ENCODE assay signal across 7 cellular contexts in genomic region chr1:1020415-1021009, GRCh38. TPM values are rescaled to one million over a fixed set of nuclear protein-coding genes. Genes with fewer than 3 reads are reported as not detected.
DNase-seq lines count a peak whose midpoint lies in the region; ATAC-seq and TF ChIP-seq lines count a peak whose summit lies in the region.

No MANE protein-coding gene starts in this region.

- TF ChIP-seq EP300 in sigmoid colon (IDR thresholded peaks at IDR 0.05) = no peak

- H3K36me3 ChIP-seq in HEK293 (ENCODE audit: control insufficient read depth in 2 of 2, insufficient read depth in 1 of 2, low read length in 2 of 2) = peaks cover 0 to 32% of the 10 kb centered on the region in 2 experiments; a peak in 1 of 3 replicates
- H3K36me3 ChIP-seq in SJSA1 = peaks cover 35% of the 10 kb centered on the region
- H3K36me3 ChIP-seq in sigmoid colon = no peaks in the 10 kb centered on the region

- TF ChIP-seq POLR2A in sigmoid colon (IDR thresholded peaks at IDR 0.05) = no peak

- POLR2A ChIA-PET in HEK293 (lab: Yijun Ruan, JAX) = interaction anchor here (0.6 to 5.6 kb wide), 4 partner anchors 21 to 98 kb away, joined by 3 to 44 read pairs (median 5); partner anchors contain the start of genes HES4 and PLEKHN1

- H3K27ac ChIP-seq in HEK293 (ENCODE audit: extremely low read depth, low read depth, low read length) = peak overlapping the region; percentile 80; the same call in 1 of the 2 replicates
- H3K27ac ChIP-seq in SJSA1 = 0 out of 2 replicates have a peak overlapping the region, but pooled peaks have one; percentile 10
- peak overlapping the region; percentile 90 to 98 (median 96) for H3K27ac ChIP-seq in sigmoid colon

- H3K27me3 ChIP-seq in SJSA1 (replicated peaks) (no peaks in the 10 kb centered on the region), sigmoid colon (peaks cover 0 to 4% (median 0%) of the 10 kb centered on the region in 3 donors)

- H3K9me3 ChIP-seq in HEK293 (ENCODE audit: control insufficient read depth, insufficient read depth, low read depth, low read length) = no peaks in the 10 kb centered on the region
- no peaks in the 10 kb centered on the region for H3K9me3 ChIP-seq in SJSA1 (replicated peaks)
- H3K9me3 ChIP-seq in sigmoid colon = no peaks in the 10 kb centered on the region

- WGBS in sigmoid colon, 2 donors = 1% methylated on average over 59 of the region's 59 CpGs

- DNase-seq in SJSA1 (ENCODE audit: low read depth in 1 of 2, low spot score in 2 of 2) = no peak
- DNase-seq in foreskin fibroblast = peak in 1 of 2 donors; percentile 26
- no peak for DNase-seq in sigmoid colon
- no peak for DNase-seq in iPS-NIHi11 (ENCODE audit: low spot score)

- CTCF ChIA-PET in HEK293 (lab: Yijun Ruan, JAX) = interaction anchor here (2.4 kb wide), 1 partner anchor 43 kb away, joined by 8 read pairs; no protein-coding TSS in a partner anchor

- no peak for TF ChIP-seq CTCF in HEK293 (tag by site-specific recombination; IDR thresholded peaks at IDR 0.05)
- no peak for TF ChIP-seq CTCF in foreskin fibroblast (IDR thresholded peaks at IDR 0.05; ENCODE audit: low read depth, low read length)
- TF ChIP-seq CTCF in sigmoid colon (IDR thresholded peaks at IDR 0.05) = no peak

- H3K4me1 ChIP-seq in HEK293 (ENCODE audit: control insufficient read depth, insufficient read depth, low read length) (peaks cover 3% of the 10 kb centered on the region; the same call in 1 of the 2 replicates), SJSA1 (replicated peaks) (peaks cover 43% of the 10 kb centered on the region), sigmoid colon (peaks cover 0 to 23% (median 23%) of the 10 kb centered on the region in 4 donors)

- peak; percentile 10 for ATAC-seq in GM18502 (IDR thresholded peaks at IDR 0.05; ENCODE audit: poor library complexity, unreplicated experiment)
- no peak for ATAC-seq in GM18870 (IDR thresholded peaks at IDR 0.05; ENCODE audit: unreplicated experiment)

- intact Hi-C loops in sigmoid colon (cut with DNase I) = loop anchor here (2.0 to 5.0 kb wide), 3 partner anchors 20 to 97 kb away; partner anchors contain the start of gene C1orf159

- peak overlapping the region; percentile 71 for H3K4me3 ChIP-seq in HEK293 (ENCODE audit: low read depth, low read length)
- peak overlapping the region; percentile 92 for H3K4me3 ChIP-seq in SJSA1
- H3K4me3 ChIP-seq in foreskin fibroblast (ENCODE audit: low read depth in 1 of 2, low read length in 2 of 2) = peak overlapping the region; percentile 57 to 61
- H3K4me3 ChIP-seq in sigmoid colon = peak overlapping the region; percentile 43 to 91 (median 85)

TF ChIP-seq in HEK293, 187 proteins besides CTCF, POLR2A, EP300 and RAD21:
- peak; percentile 36; the same call in 1 of the 2 replicates for TF ChIP-seq ZFHX2 (tag by site-specific recombination; conservative IDR thresholded peaks at IDR 0.05)
- TF ChIP-seq ZNF398 (tag by site-specific recombination; IDR thresholded peaks at IDR 0.05) = peak; percentile 30; the same call in 1 of the 2 replicates
- no peak for TF ChIP-seq ZNF423 (tag by site-specific recombination; IDR thresholded peaks at IDR 0.05)
- peak; percentile 40 for TF ChIP-seq ZBTB26 (tag by site-specific recombination; optimal IDR thresholded peaks at IDR 0.05)

RNA-seq across cellular contexts. Expression of gene AGRN, which starts 0.6 kb away (rescaled TPM):
- 53.8 and 55.9 TPM in 2 replicates for total RNA-seq in SJSA1 (2014; rRNA removed; shearing (Covaris generic))
- 10 to 100 TPM in 2 of 4 donors, 1 to 10 TPM in 2; 3.9 to 23.3 (median 10.3) TPM for total RNA-seq in sigmoid colon
- 10 to 100 TPM in 1 of 3 donors, 1 to 10 TPM in 2; 2.8 to 54.4 (median 3.0) TPM for polyA plus RNA-seq in sigmoid colon

RNA-seq across cellular contexts. Expression of gene ISG15, which starts 7.2 kb away (rescaled TPM):
- total RNA-seq in SJSA1 (2014; rRNA removed; shearing (Covaris generic)) = 201 and 353 TPM in 2 replicates
- total RNA-seq in sigmoid colon = 10 to 100 TPM; 49.4 to 81.1 (median 68.8) TPM
- polyA plus RNA-seq in sigmoid colon = 100 to 1,000 TPM in 2 of 3 donors, 10 to 100 TPM in 1; 78.7 to 357 (median 241) TPM

RNA-seq across cellular contexts. Expression of gene HES4, which starts 20.6 kb away (rescaled TPM):
- total RNA-seq in SJSA1 (2014; rRNA removed; shearing (Covaris generic)) = 55.3 and 68.7 TPM in 2 replicates
- 10 to 100 TPM; 25.0 to 65.1 (median 27.9) TPM for total RNA-seq in sigmoid colon
- 10 to 100 TPM in 1 of 3 donors, 1 to 10 TPM in 2; 1.2 to 15.7 (median 4.6) TPM for polyA plus RNA-seq in sigmoid colon

RNA-seq across cellular contexts. Expression of gene PERM1, which starts 38.6 kb away (rescaled TPM):
- 0.11 TPM in 1 of 2 replicates, not detected in the other for total RNA-seq in SJSA1 (2014; rRNA removed; shearing (Covaris generic))
- total RNA-seq in sigmoid colon = under 1 TPM in 1 of 4 donors, not detected in 3; under 0.01 TPM
- polyA plus RNA-seq in sigmoid colon = under 1 TPM in 2 of 3 donors, not detected in 1; 0.16 to 0.69 TPM

RNA-seq across cellular contexts. Expression of gene RNF223, which starts 53.6 kb away (rescaled TPM):
- not detected in 2 replicates for total RNA-seq in SJSA1 (2014; rRNA removed; shearing (Covaris generic))
- total RNA-seq in sigmoid colon = not detected
- 1 to 10 TPM in 2 of 3 donors, under 1 TPM in 1; 0.60 to 3.7 (median 1.9) TPM for polyA plus RNA-seq in sigmoid colon

Comparison
In these comparisons a context has a peak if more than half of its experiments do, and no peak if none do; other contexts are left out.
1. H3K27ac ChIP-seq: peak in every context shown above with its lines; median percentile 96 in sigmoid colon; 80 in HEK293; 10 in SJSA1.